8 cellular contexts compared by ENCODE assay signal in the genomic region with DNA sequence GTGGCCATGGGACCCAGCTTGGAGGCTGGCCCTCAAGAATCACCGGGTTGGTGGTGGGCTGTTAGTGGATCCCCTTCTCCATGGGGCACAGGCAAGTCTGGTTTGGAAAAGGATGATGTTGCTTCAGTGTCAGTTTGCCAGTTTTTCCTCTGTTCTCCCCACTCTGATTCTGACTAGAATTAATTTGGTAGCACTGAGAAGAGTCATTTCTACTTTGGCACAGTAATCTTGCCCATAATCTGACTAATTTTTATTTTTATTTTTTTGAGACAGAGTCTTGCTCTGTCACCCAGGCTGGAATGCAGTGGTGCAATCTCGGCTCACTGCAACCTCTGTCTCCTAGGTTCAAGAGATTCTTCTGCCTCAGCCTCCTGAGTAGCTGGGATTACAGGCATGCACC. TPM values are rescaled to one million over a fixed set of nuclear protein-coding genes. Genes with fewer than 3 reads are reported as not detected.
A peak's percentile ranks its signal among the peaks of the same experiment; 100 is the strongest.
DNase-seq lines count a peak whose midpoint lies in the region; ATAC-seq and TF ChIP-seq lines count a peak whose summit lies in the region.
"Not testable (repeated sequence)": the region's sequence is repeated elsewhere in the genome, so short reads cannot be mapped to it uniquely, and the experiment has no call there.

No MANE protein-coding gene starts in this region.

- H3K27ac ChIP-seq in Panc1 (ENCODE audit: low read length) = peak overlapping the region; percentile 20
- H3K27ac ChIP-seq in coronary artery = peak overlapping the region; percentile 19 to 73
- H3K27ac ChIP-seq in left ventricle myocardium inferior (replicated peaks) = peak overlapping the region; percentile 75
- peak overlapping the region; percentile 74 to 84 for H3K27ac ChIP-seq in thoracic aorta

- H3K27me3 Mint-ChIP-seq in activated T-cell treated with anti-CD3 and anti-CD28 coated beads, Interleukin-2, amount 50 U/mL, for 24 hours; natural killer cell (ENCODE audit: low read depth in 2 of 2): not testable (repeated sequence)

- not testable (repeated sequence) for TF ChIP-seq CTCF in Panc1 (IDR thresholded peaks at IDR 0.05); coronary artery (IDR thresholded peaks at IDR 0.05); left ventricle myocardium inferior (IDR thresholded peaks at IDR 0.05; ENCODE audit: borderline replicate concordance); natural killer cell (IDR thresholded peaks at IDR 0.05); thoracic aorta (IDR thresholded peaks at IDR 0.05)

- intact Hi-C loops in Panc1 (cut with micrococcal nuclease; ENCODE audit: unreplicated experiment); left ventricle myocardium inferior (cut with micrococcal nuclease); natural killer cell (cut with micrococcal nuclease): not testable (repeated sequence)

- DNase-seq in AG20443 (ENCODE audit: low spot score) (peak; percentile 43), ELR (ENCODE audit: low read depth) (peak; percentile 29), coronary artery (ENCODE audit: low spot score) (peak; percentile 12)
- not testable (repeated sequence) for DNase-seq in Panc1 (ENCODE audit: low read depth, low spot score); activated T-cell treated with anti-CD3 and anti-CD28 coated beads, Interleukin-2, amount 50 U/mL, for 24 hours; left ventricle myocardium inferior; natural killer cell; thoracic aorta (ENCODE audit: low spot score)

- H3K9me3 ChIP-seq in Panc1 (ENCODE audit: control insufficient read depth, insufficient read depth, low read depth, low read length); left ventricle myocardium inferior (replicated peaks); thoracic aorta: not testable (repeated sequence)

- CTCF ChIA-PET in Panc1 (lab: Charles Lee) = not testable (repeated sequence)

- POLR2A ChIA-PET in Panc1 (lab: Charles Lee) = interaction anchor here (0.6 kb wide), 1 partner anchor 20 kb away, joined by 6 read pairs; no protein-coding TSS in a partner anchor

- H3K4me3 Mint-ChIP-seq in activated T-cell treated with anti-CD3 and anti-CD28 coated beads, Interleukin-2, amount 50 U/mL, for 24 hours; natural killer cell: not testable (repeated sequence)

- peaks cover 48% of the 10 kb centered on the region for H3K36me3 Mint-ChIP-seq in activated T-cell treated with anti-CD3 and anti-CD28 coated beads, Interleukin-2, amount 50 U/mL, for 24 hours (ENCODE audit: low read depth)
- H3K36me3 Mint-ChIP-seq in natural killer cell = not testable (repeated sequence)

- H3K9me3 Mint-ChIP-seq in activated T-cell treated with anti-CD3 and anti-CD28 coated beads, Interleukin-2, amount 50 U/mL, for 24 hours; natural killer cell: not testable (repeated sequence)

- in situ Hi-C loops in Panc1 (cut with HindIII; ENCODE audit: low pct_unique_long_range_greater_than_20kb, low sequenced_read_pairs) = not testable (repeated sequence)

- H3K27me3 ChIP-seq in Panc1 (ENCODE audit: control insufficient read depth, insufficient read depth, low read length); left ventricle myocardium inferior (ENCODE audit: low read depth); thoracic aorta (replicated peaks; ENCODE audit: insufficient read depth): not testable (repeated sequence)

- not testable (repeated sequence) for H3K4me3 ChIP-seq in Panc1 (ENCODE audit: low read depth in 2 of 2, low read length in 2 of 2); coronary artery; left ventricle myocardium inferior; thoracic aorta

- H3K4me1 Mint-ChIP-seq in activated T-cell treated with anti-CD3 and anti-CD28 coated beads, Interleukin-2, amount 50 U/mL, for 24 hours (ENCODE audit: low read depth) = peaks cover 82% of the 10 kb centered on the region
- H3K4me1 Mint-ChIP-seq in natural killer cell = peaks cover 61 to 68% of the 10 kb centered on the region in 2 donors

- peaks cover 65% of the 10 kb centered on the region for H3K4me1 ChIP-seq in Panc1 (ENCODE audit: control insufficient read depth, insufficient read depth, low read length)
- peaks cover 89% of the 10 kb centered on the region for H3K4me1 ChIP-seq in left ventricle myocardium inferior
- peaks cover 14 to 96% of the 10 kb centered on the region in 2 donors for H3K4me1 ChIP-seq in thoracic aorta (ENCODE audit: control insufficient read depth in 1 of 2, low read depth in 2 of 2)

- ATAC-seq in Panc1; natural killer cell; thoracic aorta (ENCODE audit: insufficient number of reproducible peaks, low FRiP score, low read depth): not testable (repeated sequence)

- peak overlapping the region; percentile 58 for H3K27ac Mint-ChIP-seq in activated T-cell treated with anti-CD3 and anti-CD28 coated beads, Interleukin-2, amount 50 U/mL, for 24 hours
- H3K27ac Mint-ChIP-seq in natural killer cell = peak overlapping the region; percentile 47 to 80

- H3K36me3 ChIP-seq in Panc1 (ENCODE audit: control insufficient read depth, insufficient read depth, low read length); left ventricle myocardium inferior; thoracic aorta: not testable (repeated sequence)

- BruUV-seq in Panc1 (replicated peaks; lab: Mats Ljungman, UMichigan) = not testable (repeated sequence)

RNA-seq across cellular contexts. Expression of a gene that starts 43.6 kb away (rescaled TPM):
- total RNA-seq in Panc1 (2021; ENCODE audit: unreplicated experiment) = 107 TPM
- 42.2 TPM for polyA plus RNA-seq in Panc1 (2012; ENCODE audit: insufficient read length)
- total RNA-seq in left ventricle myocardium inferior = 102 TPM
- 100 to 1,000 TPM in 1 of 3 donors, 10 to 100 TPM in 2; 63.4 to 105 (median 80.5) TPM for total RNA-seq in natural killer cell
- total RNA-seq in thoracic aorta = 100 to 1,000 TPM; 126 to 149 TPM

Comparison
In these comparisons a context has a peak if more than half of its experiments do, and no peak if none do; other contexts are left out.
1. H3K27ac ChIP-seq: peak in every context shown above with its lines; median percentile 79 in thoracic aorta; 75 in left ventricle myocardium inferior; 46 in coronary artery; 20 in Panc1.